ENCODE assay signal across 15 cellular contexts in genomic region chr7:70321016-70321415, GRCh38.
DNase-seq lines count a peak whose midpoint lies in the region; ATAC-seq and TF ChIP-seq lines count a peak whose summit lies in the region.
"Had no signal": no experiment of that assay in that cellular context is flagged by ENCODE, and none has a peak within 500 bp of the region (broad histone marks: within the 10 kb centered on the region; RNA-seq: fewer than 3 reads in every experiment).

No MANE protein-coding gene starts in this region.

- no peak for ATAC-seq in GM19351 (IDR thresholded peaks at IDR 0.05; ENCODE audit: unreplicated experiment)

- no peak for TF ChIP-seq CTCF in RWPE1 (conservative IDR thresholded peaks at IDR 0.05; ENCODE audit: low read depth)
- no peak for TF ChIP-seq CTCF in epithelial cell of esophagus (IDR thresholded peaks at IDR 0.05; ENCODE audit: insufficient read depth, low read depth, low read length, missing control alignments)

- DNase-seq in HPDE6-E6E7 (ENCODE audit: extremely low spot score) (peak; percentile 36), RWPE1 (ENCODE audit: low spot score) (peak; percentile 23), epithelial cell of esophagus (ENCODE audit: low read depth) (peak; percentile 79), midbrain (lab: John Stamatoyannopoulos, UW) (no peak), NCI-H2171 (lab: John Stamatoyannopoulos, UW) (no peak)
- DNase-seq: ACHN; BE2C; C1 segment of cervical spinal cord; CD4-positive, CD25-positive, alpha-beta regulatory T cell; CD8-positive, alpha-beta memory T cell; COR-L47; DMS79 treated with DMSO at 0.1 percent for 48 hours; GF-D8; H9 had no signal

- POLR2A ChIA-PET in RWPE1 (lab: Yijun Ruan, JAX; ENCODE audit: low non-redundant PET) = no interaction called here

- CTCF ChIA-PET in RWPE1 (lab: Yijun Ruan, JAX) = no interaction called here

- no peak overlapping the region for H3K27ac ChIP-seq in RWPE1

- no peak overlapping the region for H3K4me3 ChIP-seq in epithelial cell of esophagus (ENCODE audit: low read length)

Comparison
In these comparisons a context has a peak if more than half of its experiments do, and no peak if none do; other contexts are left out.
1. DNase-seq: peak in HPDE6-E6E7 (single experiment), RWPE1 (single experiment) and epithelial cell of esophagus (single experiment); none in midbrain (single experiment) and NCI-H2171 (single experiment).